13 cellular contexts compared by ENCODE assay signal in genomic region chr2:2191110-2191707, GRCh38.
A peak's percentile ranks its signal among the peaks of the same experiment; 100 is the strongest.
DNase-seq lines count a peak whose midpoint lies in the region.
"Had no signal": no experiment of that assay in that cellular context is flagged by ENCODE, and none has a peak within 500 bp of the region (broad histone marks: within the 10 kb centered on the region; RNA-seq: fewer than 3 reads in every experiment).

No MANE protein-coding gene starts in this region.

- DNase-seq in NCI-H1092 treated with DMSO at 0.1 percent for 48 hours (lab: John Stamatoyannopoulos, UW) (peak; percentile 18), NCI-H1092 (lab: John Stamatoyannopoulos, UW) (no peak), NCI-H1694 treated with DMSO at 0.1 percent for 48 hours (lab: John Stamatoyannopoulos, UW) (peak; percentile 91), NCI-H69 (lab: John Stamatoyannopoulos, UW) (peak; percentile 15), cerebellum (ENCODE audit: low spot score) (peak; percentile 52), DMS114 treated with DMSO at 0.1 percent for 48 hours (lab: John Stamatoyannopoulos, UW; ENCODE audit: unreplicated experiment) (no peak), mucosa of gallbladder (ENCODE audit: low spot score) (no peak)
- DNase-seq in activated T-cell treated with anti-CD3 and anti-CD28 coated beads, Interleukin-2, amount 50 U/mL, for 1 hour = no peak
- DNase-seq: Caco-2; CD4-positive, alpha-beta T cell; NCI-H1105 treated with DMSO at 0.1 percent for 48 hours; NCI-H526 treated with DMSO at 0.1 percent for 48 hours; OCI-M1 had no signal

Comparison
In these comparisons a context has a peak if more than half of its experiments do, and no peak if none do; other contexts are left out.
1. DNase-seq: peak in NCI-H1092 treated with DMSO at 0.1 percent for 48 hours (single experiment), NCI-H1694 treated with DMSO at 0.1 percent for 48 hours (single experiment), NCI-H69 (single experiment) and cerebellum (single experiment); none in NCI-H1092 (single experiment), DMS114 treated with DMSO at 0.1 percent for 48 hours (single experiment), activated T-cell treated with anti-CD3 and anti-CD28 coated beads, Interleukin-2, amount 50 U/mL, for 1 hour (single experiment) and mucosa of gallbladder (single experiment).